11 cellular contexts compared by ENCODE assay signal in genomic region chr4:153529646-153530045, GRCh38.
A peak's percentile ranks its signal among the peaks of the same experiment; 100 is the strongest.
DNase-seq lines count a peak whose midpoint lies in the region; ATAC-seq, FAIRE-seq and TF ChIP-seq lines count a peak whose summit lies in the region.
"Had no signal": no experiment of that assay in that cellular context is flagged by ENCODE, and none has a peak within 500 bp of the region (broad histone marks: within the 10 kb centered on the region; RNA-seq: fewer than 3 reads in every experiment).

No MANE protein-coding gene starts in this region.

- H3K36me3 ChIP-seq in GM12878 (ENCODE audit: control insufficient read depth in 2 of 2, insufficient read depth in 2 of 2, low read length in 1 of 2): peaks cover 9 to 17% of the 10 kb centered on the region in 2 experiments; a peak in 3 of 4 replicates
- H3K36me3 ChIP-seq in pancreas: no peaks in the 10 kb centered on the region
- H3K36me3 ChIP-seq in esophagus squamous epithelium: no peaks in the 10 kb centered on the region
- H3K36me3 ChIP-seq: Peyer's patch, upper lobe of left lung had no signal

- peaks cover 31% of the 10 kb centered on the region for H3K36me3 Mint-ChIP-seq in activated CD4-positive, alpha-beta T cell treated with anti-CD3 and anti-CD28 coated beads for 36 hours (ENCODE audit: low read depth)

- TF ChIP-seq POLR2A in GM12878 (IDR thresholded peaks at IDR 0.05; ENCODE audit: low read depth, low read length) (no peak), esophagus squamous epithelium (IDR thresholded peaks at IDR 0.05) (no peak)

- 12% methylated on average over 3 of the region's 3 CpGs for WGBS in GM12878 (ENCODE audit: insufficient coverage, insufficient replicate concordance, low lambda C conversion rate, missing lambda C conversion rate)
- 46 to 51% methylated on average over 3 of the region's 3 CpGs for WGBS in pancreas, 2 donors
- 66 to 78% methylated on average over 3 of the region's 3 CpGs for WGBS in esophagus squamous epithelium, 2 donors

- TF ChIP-seq CTCF in GM12878 (IDR thresholded peaks at IDR 0.05 in 2 of 3, conservative IDR thresholded peaks at IDR 0.05 in 1 of 3; ENCODE audit: control insufficient read depth in 2 of 3, extremely low read depth in 1 of 3, insufficient read depth in 1 of 3, low read depth in 3 of 3, low read length in 3 of 3) (no peak), pancreas (IDR thresholded peaks at IDR 0.05) (no peak), esophagus squamous epithelium (IDR thresholded peaks at IDR 0.05) (no peak)

- in situ Hi-C loops in GM12878 (cut with MboI): no loop called here

- SMC1A ChIA-PET in GM12878 (lab: Charles Lee; ENCODE audit: uncharacterized antibody, unreplicated experiment): interaction anchor here (0.8 to 6.9 kb wide), 8 partner anchors 12 to 101 kb away, joined by 3 to 48 read pairs (median 4); no protein-coding TSS in a partner anchor

- peak overlapping the region; percentile 57 for H3K4me3 Mint-ChIP-seq in activated CD4-positive, alpha-beta T cell treated with anti-CD3 and anti-CD28 coated beads for 36 hours

- H3K27ac Mint-ChIP-seq in activated CD4-positive, alpha-beta T cell treated with anti-CD3 and anti-CD28 coated beads for 36 hours: peak overlapping the region; percentile 100

- H3K4me2 ChIP-seq in GM12878 (ENCODE audit: control insufficient read depth, insufficient read depth): peak overlapping the region; percentile 65

- peaks cover 69% of the 10 kb centered on the region for H3K4me1 ChIP-seq in GM12878 (ENCODE audit: control insufficient read depth, insufficient read depth, low read length)
- peaks cover 29 to 44% (median 34%) of the 10 kb centered on the region in 3 donors for H3K4me1 ChIP-seq in pancreas
- peaks cover 5 to 71% (median 32%) of the 10 kb centered on the region in 3 donors for H3K4me1 ChIP-seq in esophagus squamous epithelium

- no peak for DNase-seq in activated CD4-positive, alpha-beta T cell treated with anti-CD3 and anti-CD28 coated beads for 36 hours
- DNase-seq in activated CD4-positive, alpha-beta T cell treated with anti-CD3 and anti-CD28 coated beads, Interleukin-2, amount 50 U/mL, for 4 hours: no peak
- DNase-seq in NCI-H1694 (lab: John Stamatoyannopoulos, UW) (peak; percentile 35), GM12878 (ENCODE audit: low read depth, low spot score) (no peak), pancreas (no peak), esophagus squamous epithelium (lab: John Stamatoyannopoulos, UW) (no peak)
- DNase-seq: ACHN, Peyer's patch, upper lobe of left lung had no signal

- H3K4me1 Mint-ChIP-seq in activated CD4-positive, alpha-beta T cell treated with anti-CD3 and anti-CD28 coated beads for 36 hours: peaks cover 94% of the 10 kb centered on the region

- H3K79me2 ChIP-seq in GM12878 (ENCODE audit: control insufficient read depth, insufficient read depth, low read length): peaks cover 96% of the 10 kb centered on the region

- H3K27me3 Mint-ChIP-seq in activated CD4-positive, alpha-beta T cell treated with anti-CD3 and anti-CD28 coated beads for 36 hours: no peaks in the 10 kb centered on the region

- no peak for ATAC-seq in activated CD4-positive, alpha-beta T cell treated with anti-CD3 and anti-CD28 coated beads for 36 hours
- peak; percentile 5; the same call in 1 of the 3 replicates for ATAC-seq in GM12878
- peak; percentile 71 to 87 (median 82) for ATAC-seq in pancreas
- ATAC-seq in HG03432 (IDR thresholded peaks at IDR 0.05; ENCODE audit: unreplicated experiment): no peak
- ATAC-seq in HG02610 (IDR thresholded peaks at IDR 0.05; ENCODE audit: unreplicated experiment): no peak

- H3K9me3 ChIP-seq in GM12878 (replicated peaks; ENCODE audit: control insufficient read depth, insufficient read depth, low read length): no peaks in the 10 kb centered on the region; the same call in 2 of the 3 replicates
- no peaks in the 10 kb centered on the region for H3K9me3 ChIP-seq in pancreas
- no peaks in the 10 kb centered on the region for H3K9me3 ChIP-seq in esophagus squamous epithelium
- H3K9me3 ChIP-seq: Peyer's patch, upper lobe of left lung had no signal

- no TSS peak for BruUV-seq in GM12878 (replicated peaks; lab: Mats Ljungman, UMichigan)

- intact Hi-C loops in activated CD4-positive, alpha-beta T cell treated with anti-CD3 and anti-CD28 coated beads for 36 hours (cut with DNase I, micrococcal nuclease): loop anchor here (1.0 to 10.0 kb wide), 11 partner anchors 7 to 635 kb away; no protein-coding TSS in a partner anchor
- intact Hi-C loops in GM12878 (cut with micrococcal nuclease; ENCODE audit: unreplicated experiment): no loop called here
- intact Hi-C loops in pancreas (cut with DNase I): loop anchor here in 1 of 3 donors (10.0 kb wide), 1 partner anchor 55 kb away; no protein-coding TSS in a partner anchor
- intact Hi-C loops in esophagus squamous epithelium (cut with DNase I): no loop called here

- FAIRE-seq in GM12878 (lab: Jason Lieb, UNC): no peak
- no peak for FAIRE-seq in pancreas (lab: Jason Lieb, UNC)

- no peak overlapping the region for H2AFZ ChIP-seq in GM12878 (ENCODE audit: control insufficient read depth, low read depth, low read length)

- peaks cover 5% of the 10 kb centered on the region for H4K20me1 ChIP-seq in GM12878 (ENCODE audit: control insufficient read depth, insufficient read depth)

- H3K27me3 ChIP-seq in GM12878 (replicated peaks in 1 of 2; ENCODE audit: control insufficient read depth in 2 of 2, insufficient read depth in 2 of 2, low read length in 1 of 2) (no peaks in the 10 kb centered on the region), pancreas (no peaks in the 10 kb centered on the region), esophagus squamous epithelium (no peaks in the 10 kb centered on the region)
- H3K27me3 ChIP-seq: Peyer's patch, upper lobe of left lung had no signal

- CTCF ChIA-PET in activated CD4-positive, alpha-beta T cell treated with anti-CD3 and anti-CD28 coated beads for 36 hours (lab: Charles Lee): interaction anchor here (1.0 to 3.5 kb wide), 6 partner anchors 9 to 63 kb away, joined by 3 to 31 read pairs (median 6); partner anchors contain the start of gene TMEM131L
- CTCF ChIA-PET in GM12878 (lab: Yijun Ruan, JAX): interaction anchor here (1.0 to 3.1 kb wide), 4 partner anchors 12 to 96 kb away, joined by 3 to 14 read pairs (median 9); no protein-coding TSS in a partner anchor

- peak overlapping the region; percentile 68 for H3K27ac ChIP-seq in GM12878 (ENCODE audit: control insufficient read depth, insufficient read depth)
- H3K27ac ChIP-seq in pancreas: peak overlapping the region in 3 of 4 donors; percentile 13 to 73 (median 42)
- H3K27ac ChIP-seq in esophagus squamous epithelium: peak overlapping the region in 2 of 4 donors; percentile 6 to 9

- RAD21 ChIA-PET in GM12878 (lab: Charles Lee; ENCODE audit: unreplicated experiment): interaction anchor here (0.6 to 2.0 kb wide), 4 partner anchors 43 to 97 kb away, joined by 3 to 5 read pairs (median 3); no protein-coding TSS in a partner anchor

- peak overlapping the region; percentile 21 for H3K9ac ChIP-seq in GM12878 (ENCODE audit: control insufficient read depth, insufficient read depth, low read length)

- H3K4me3 ChIP-seq in GM12878 (peak overlapping the region; percentile 58), pancreas (no peak overlapping the region), esophagus squamous epithelium (no peak overlapping the region)
- H3K4me3 ChIP-seq: Peyer's patch, upper lobe of left lung had no signal

- TF ChIP-seq RAD21 in GM12878 (IDR thresholded peaks at IDR 0.05; ENCODE audit: insufficient read depth, low read depth, low read length): no peak

- TF ChIP-seq EP300 in GM12878 (IDR thresholded peaks at IDR 0.05; ENCODE audit: borderline replicate concordance in 1 of 2, control insufficient read depth in 1 of 2, low read depth in 2 of 2, low read length in 2 of 2): no peak

- POLR2A ChIA-PET in activated CD4-positive, alpha-beta T cell treated with anti-CD3 and anti-CD28 coated beads for 36 hours (lab: Charles Lee): no interaction called here
- POLR2A ChIA-PET in GM12878 (lab: Charles Lee): interaction anchor here (1.0 to 18.7 kb wide), 2 partner anchors 35 to 91 kb away, joined by 6 to 322 read pairs; no protein-coding TSS in a partner anchor

- H3K9me3 Mint-ChIP-seq in activated CD4-positive, alpha-beta T cell treated with anti-CD3 and anti-CD28 coated beads for 36 hours (ENCODE audit: low read depth): no peaks in the 10 kb centered on the region

TF ChIP-seq in GM12878, 131 proteins besides CTCF, POLR2A, EP300 and RAD21 (continues in another document):
- TF ChIP-seq, protein P1, sequence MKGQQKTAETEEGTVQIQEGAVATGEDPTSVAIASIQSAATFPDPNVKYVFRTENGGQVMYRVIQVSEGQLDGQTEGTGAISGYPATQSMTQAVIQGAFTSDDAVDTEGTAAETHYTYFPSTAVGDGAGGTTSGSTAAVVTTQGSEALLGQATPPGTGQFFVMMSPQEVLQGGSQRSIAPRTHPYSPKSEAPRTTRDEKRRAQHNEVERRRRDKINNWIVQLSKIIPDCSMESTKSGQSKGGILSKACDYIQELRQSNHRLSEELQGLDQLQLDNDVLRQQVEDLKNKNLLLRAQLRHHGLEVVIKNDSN (IDR thresholded peaks at IDR 0.05; ENCODE audit: borderline replicate concordance, extremely low read length, insufficient read depth, low read depth, low read length): no peak
- TF ChIP-seq CBX5 (IDR thresholded peaks at IDR 0.05; ENCODE audit: low read depth) (no peak), ZBTB11 (CRISPR knock-in tag; IDR thresholded peaks at IDR 0.05) (no peak), ZNF24 (IDR thresholded peaks at IDR 0.05) (no peak), CBX3 (IDR thresholded peaks at IDR 0.05; ENCODE audit: borderline replicate concordance, low read depth) (no peak)

Comparison
In these comparisons a context has a peak if more than half of its experiments do, and no peak if none do; other contexts are left out.
1. ATAC-seq: peak in GM12878 (single experiment) and pancreas (4 of 4); none in activated CD4-positive, alpha-beta T cell treated with anti-CD3 and anti-CD28 coated beads for 36 hours (single experiment), HG03432 (single experiment) and HG02610 (single experiment).
2. intact Hi-C loops: an anchor here in activated CD4-positive, alpha-beta T cell treated with anti-CD3 and anti-CD28 coated beads for 36 hours (1.0 to 10.0 kb wide); none called in GM12878 and esophagus squamous epithelium.